ENCODE assay signal across 22 cellular contexts in the genomic region with DNA sequence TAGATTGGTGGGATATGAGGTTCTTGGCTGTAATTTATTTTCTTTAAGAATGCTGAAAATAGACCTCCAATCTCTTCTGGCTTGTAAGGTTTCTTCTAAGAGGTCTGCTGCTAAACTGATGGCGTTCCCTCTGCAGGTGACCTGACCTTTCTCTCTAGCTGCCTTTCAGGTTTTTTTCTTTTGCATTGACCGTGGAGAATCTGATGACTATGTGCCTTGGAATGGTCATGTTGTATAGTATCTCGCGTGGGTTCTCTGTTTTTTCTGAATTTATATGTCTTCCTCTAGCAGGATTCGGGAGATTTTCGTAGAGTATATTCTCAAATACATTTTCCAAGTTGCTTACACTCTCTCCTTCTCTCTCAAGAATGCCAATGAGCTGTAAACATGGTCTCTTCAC.
DNase-seq lines count a peak whose midpoint lies in the region; ATAC-seq and TF ChIP-seq lines count a peak whose summit lies in the region.
"Had no signal": no experiment of that assay in that cellular context is flagged by ENCODE, and none has a peak within 500 bp of the region (broad histone marks: within the 10 kb centered on the region; RNA-seq: fewer than 3 reads in every experiment).

No MANE protein-coding gene starts in this region.

- H3K27ac ChIP-seq in esophagus squamous epithelium: peak overlapping the region in 3 of 4 donors; percentile 43 to 69 (median 46)
- H3K27ac ChIP-seq: BLaER1 treated with 17β-estradiol and CSF1 and Interleukin-3, amounts not matched to agents 10 nM and 100 nM; GM23248; KMS-11; RWPE1 had no signal

- peak; percentile 6 for DNase-seq in ELF-1 (ENCODE audit: low read depth, low spot score)
- DNase-seq in esophagus squamous epithelium (lab: John Stamatoyannopoulos, UW): no peak
- DNase-seq in type B pancreatic cell (ENCODE audit: extremely low spot score, unreplicated experiment): no peak
- DNase-seq in NCI-H187 treated with DMSO at 0.1 percent for 48 hours (lab: John Stamatoyannopoulos, UW): no peak
- no peak for DNase-seq in stimulated activated naive CD8-positive, alpha-beta T cell treated with anti-CD3 and anti-CD28 coated beads, Interleukin-15, amount 100 ng/mL, for 72 hours
- no peak for DNase-seq in endothelial cell (ENCODE audit: low spot score)
- DNase-seq: AML-193; CD4-positive, alpha-beta T cell; COR-L47; DMS79 treated with DMSO at 0.1 percent for 48 hours; GM23248; IMR-90; MM.1S; NCI-H2029 treated with DMSO at 0.1 percent for 48 hours; NCI-H446 treated with DMSO at 0.1 percent for 48 hours; NCI-H526; SHP77 had no signal

- no peaks in the 10 kb centered on the region for H3K27me3 ChIP-seq in esophagus squamous epithelium
- H3K27me3 ChIP-seq: BLaER1 treated with 17β-estradiol and CSF1 and Interleukin-3, amounts not matched to agents 10 nM and 100 nM had no signal

- H3K36me3 Mint-ChIP-seq in type B pancreatic cell (peaks cover 9% of the 10 kb centered on the region), endothelial cell (ENCODE audit: low read depth, unreplicated experiment) (no peaks in the 10 kb centered on the region)

- no peaks in the 10 kb centered on the region for H3K36me3 ChIP-seq in esophagus squamous epithelium
- H3K36me3 ChIP-seq: HAP-1 had no signal

- intact Hi-C loops in esophagus squamous epithelium (cut with DNase I): no loop called here

- no peaks in the 10 kb centered on the region for H3K9me3 ChIP-seq in esophagus squamous epithelium

- H3K4me3 Mint-ChIP-seq in type B pancreatic cell (no peak overlapping the region), endothelial cell (ENCODE audit: unreplicated experiment) (no peak overlapping the region)
- H3K4me3 Mint-ChIP-seq in stimulated activated naive CD8-positive, alpha-beta T cell treated with anti-CD3 and anti-CD28 coated beads, Interleukin-15, amount 100 ng/mL, for 72 hours: no peak overlapping the region
- H3K4me3 Mint-ChIP-seq: CD4-positive, alpha-beta T cell had no signal

- no peak for TF ChIP-seq POLR2A in esophagus squamous epithelium (IDR thresholded peaks at IDR 0.05)

- TF ChIP-seq RAD21 in Ishikawa (IDR thresholded peaks at IDR 0.05; ENCODE audit: low read depth): no peak

- TF ChIP-seq CTCF in esophagus squamous epithelium (IDR thresholded peaks at IDR 0.05): no peak
- no peak for TF ChIP-seq CTCF in type B pancreatic cell (conservative IDR thresholded peaks at IDR 0.05)
- no peak for TF ChIP-seq CTCF in endothelial cell (IDR thresholded peaks at IDR 0.05; ENCODE audit: unreplicated experiment)

- no peak for ATAC-seq in stimulated activated naive CD8-positive, alpha-beta T cell treated with anti-CD3 and anti-CD28 coated beads, Interleukin-15, amount 100 ng/mL, for 72 hours

- 59 to 78% methylated on average over 6 of the region's 6 CpGs for whole genome bisulfite sequencing in esophagus squamous epithelium, 2 donors

- H3K4me1 ChIP-seq in esophagus squamous epithelium: peaks cover 0 to 53% (median 3%) of the 10 kb centered on the region in 3 donors

- H3K4me3 ChIP-seq in esophagus squamous epithelium: peak overlapping the region in 1 of 4 donors; percentile 3
- H3K4me3 ChIP-seq: BLaER1 treated with 17β-estradiol and CSF1 and Interleukin-3, amounts not matched to agents 10 nM and 100 nM; GM23248; HAP-1 had no signal

- H3K9me3 Mint-ChIP-seq in type B pancreatic cell (peaks cover 15% of the 10 kb centered on the region), endothelial cell (ENCODE audit: unreplicated experiment) (no peaks in the 10 kb centered on the region)
- H3K9me3 Mint-ChIP-seq in stimulated activated naive CD8-positive, alpha-beta T cell treated with anti-CD3 and anti-CD28 coated beads, Interleukin-15, amount 100 ng/mL, for 72 hours: peaks cover 0 to 9% of the 10 kb centered on the region in 2 donors

- H3K27me3 Mint-ChIP-seq in type B pancreatic cell: no peaks in the 10 kb centered on the region
- no peaks in the 10 kb centered on the region for H3K27me3 Mint-ChIP-seq in stimulated activated naive CD8-positive, alpha-beta T cell treated with anti-CD3 and anti-CD28 coated beads, Interleukin-15, amount 100 ng/mL, for 72 hours
- H3K27me3 Mint-ChIP-seq in endothelial cell (ENCODE audit: unreplicated experiment): no peaks in the 10 kb centered on the region
- H3K27me3 Mint-ChIP-seq: CD4-positive, alpha-beta T cell had no signal

- peak overlapping the region; percentile 50 for H3K27ac Mint-ChIP-seq in type B pancreatic cell
- no peak overlapping the region for H3K27ac Mint-ChIP-seq in stimulated activated naive CD8-positive, alpha-beta T cell treated with anti-CD3 and anti-CD28 coated beads, Interleukin-15, amount 100 ng/mL, for 72 hours
- no peak overlapping the region for H3K27ac Mint-ChIP-seq in endothelial cell (ENCODE audit: unreplicated experiment)
- H3K27ac Mint-ChIP-seq: CD4-positive, alpha-beta T cell had no signal

- TF ChIP-seq EP300 in Ishikawa (IDR thresholded peaks at IDR 0.05; ENCODE audit: borderline replicate concordance): no peak

- H3K4me1 Mint-ChIP-seq in type B pancreatic cell (ENCODE audit: unreplicated experiment) (peaks cover 14% of the 10 kb centered on the region), endothelial cell (ENCODE audit: unreplicated experiment) (peaks cover 4% of the 10 kb centered on the region)
- H3K4me1 Mint-ChIP-seq in stimulated activated naive CD8-positive, alpha-beta T cell treated with anti-CD3 and anti-CD28 coated beads, Interleukin-15, amount 100 ng/mL, for 72 hours: peaks cover 55% of the 10 kb centered on the region

TF ChIP-seq in Ishikawa, 13 proteins besides CTCF, POLR2A, EP300 and RAD21:
- TF ChIP-seq USF1 (IDR thresholded peaks at IDR 0.05) (no peak), REST (IDR thresholded peaks at IDR 0.05; ENCODE audit: low read depth) (no peak), TAF1 (IDR thresholded peaks at IDR 0.05; ENCODE audit: low read depth) (no peak), TEAD4 (IDR thresholded peaks at IDR 0.05) (peak; percentile 59), ZBTB7A (IDR thresholded peaks at IDR 0.05; ENCODE audit: low read depth) (no peak)
